20 cellular contexts compared by ENCODE assay signal in the genomic region with DNA sequence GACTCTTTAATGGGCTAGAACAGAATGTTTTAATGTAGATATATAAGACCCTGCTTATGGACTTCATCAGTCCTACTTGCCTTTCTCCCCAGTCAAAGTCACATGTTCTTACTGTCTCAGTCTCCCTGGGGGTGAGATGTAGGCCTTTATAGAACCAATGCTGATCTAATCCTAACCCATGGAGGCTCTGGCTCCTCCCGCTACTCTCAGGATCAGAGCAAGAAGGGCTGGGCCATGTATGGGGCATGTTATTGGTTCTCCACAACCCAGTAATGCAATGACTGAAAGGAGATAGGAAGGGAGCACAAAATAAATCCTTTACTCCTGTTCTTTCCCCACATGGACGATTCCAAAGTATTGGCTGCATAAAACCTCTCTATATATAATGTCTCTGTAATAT.
"Had no signal": no experiment of that assay in that cellular context is flagged by ENCODE, and none has a peak within 500 bp of the region (broad histone marks: within the 10 kb centered on the region; RNA-seq: fewer than 3 reads in every experiment).

No MANE protein-coding gene starts in this region.

- FAIRE-seq: HepG2 had no signal

- H3K9me3 ChIP-seq: MG63, SJSA1 had no signal

- H3K27me3 ChIP-seq: MG63, SJSA1 had no signal

- DNase-seq: IMR-90, Karpas-422, KG1, MG63, NCI-H1092, NCI-H1436, NCI-H1694, NCI-H187 treated with DMSO at 0.1 percent for 48 hours, NCI-H2029 treated with DMSO at 0.1 percent for 48 hours, NCI-H2171 treated with DMSO at 0.1 percent for 48 hours, NCI-H345, NCI-H446 treated with DMSO at 0.1 percent for 48 hours, NCI-H510A treated with DMSO at 0.1 percent for 48 hours, NCI-H526, Right ventricle myocardium superior, RPMI8226, SIG-M5 had no signal

- ATAC-seq: HepG2 had no signal

- H3K4me3 ChIP-seq: MG63, SJSA1, SK-N-MC had no signal

- H3K4me1 ChIP-seq: SJSA1 had no signal

- H3K36me3 ChIP-seq: SJSA1 had no signal

- H3K27ac ChIP-seq: SJSA1, SK-N-MC had no signal
